ENCODE assay signal across 27 cellular contexts in the genomic region with DNA sequence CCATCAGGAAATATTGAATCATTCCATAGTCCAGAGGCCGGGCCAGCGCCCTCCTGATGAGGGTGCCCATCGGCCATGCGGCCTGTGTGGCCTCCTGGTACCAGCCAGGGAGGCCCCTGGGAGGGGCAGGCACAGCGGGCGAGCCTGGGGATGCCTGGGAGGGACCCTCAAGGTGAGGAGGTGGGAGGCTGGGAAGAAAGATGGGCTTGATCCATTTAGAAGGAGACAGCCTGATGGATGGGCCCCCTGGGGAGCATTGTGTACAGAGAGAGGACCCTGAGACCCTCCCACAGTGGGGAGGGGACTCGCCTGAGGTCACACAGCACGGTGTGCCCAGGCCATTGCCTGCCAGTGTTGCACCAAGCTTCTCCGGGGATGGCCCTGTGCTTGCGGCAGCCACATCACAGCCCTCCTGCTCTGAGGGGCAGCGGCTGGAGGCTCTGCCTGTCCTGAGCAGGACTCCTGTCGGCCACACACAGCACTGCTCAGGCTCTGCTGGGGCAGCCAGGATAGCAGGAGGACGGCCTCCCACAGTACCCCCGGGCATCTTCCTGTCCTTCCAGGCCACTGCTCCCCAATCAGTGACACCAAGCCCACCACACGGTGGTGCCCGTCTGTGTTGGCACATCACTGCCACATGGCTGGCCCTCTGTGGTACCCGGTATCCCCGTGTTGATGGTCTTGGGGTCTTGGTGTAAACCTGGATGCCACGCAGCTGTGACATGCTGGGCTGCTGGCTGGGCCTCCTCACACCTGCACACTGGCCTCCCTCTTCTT.
A peak's percentile ranks its signal among the peaks of the same experiment; 100 is the strongest.
DNase-seq lines count a peak whose midpoint lies in the region; ATAC-seq and TF ChIP-seq lines count a peak whose summit lies in the region.
"Had no signal": no experiment of that assay in that cellular context is flagged by ENCODE, and none has a peak within 500 bp of the region (broad histone marks: within the 10 kb centered on the region; RNA-seq: fewer than 3 reads in every experiment).

No MANE protein-coding gene starts in this region.

- H3K4me2 ChIP-seq in GM23338 = no peak overlapping the region
- peak overlapping the region; percentile 15 for H3K4me2 ChIP-seq in neural progenitor cell
- H3K4me2 ChIP-seq in mesendoderm (ENCODE audit: low read length) = no peak overlapping the region

- no peak overlapping the region for H2BK120ac ChIP-seq in mesendoderm (ENCODE audit: low read depth, low read length)

- H3K27me3 Mint-ChIP-seq in GM23338 (ENCODE audit: insufficient read depth, low read depth, poor library complexity) (peaks cover 10% of the 10 kb centered on the region), chondrocyte (ENCODE audit: low read depth) (no peaks in the 10 kb centered on the region), neural progenitor cell (ENCODE audit: insufficient read depth, low read depth) (no peaks in the 10 kb centered on the region)
- H3K27me3 Mint-ChIP-seq: activated CD4-positive, alpha-beta T cell treated with anti-CD3 and anti-CD28 coated beads, Interleukin-2, amount 10 ng/mL, durations not matched to agents 24 days and 14 days; activated naive CD4-positive, alpha-beta T cell treated with anti-CD3 and anti-CD28 coated beads, Interleukin-2, amount 50 U/mL, for 24 hours; IgD-negative memory B cell; progenitor cell of endocrine pancreas; T-cell had no signal

- no peaks in the 10 kb centered on the region for H3K9me3 ChIP-seq in neural progenitor cell (ENCODE audit: low read depth)
- H3K9me3 ChIP-seq: colonic mucosa, sigmoid colon, upper lobe of right lung had no signal

- H3K27ac ChIP-seq in GM23338 (ENCODE audit: low read depth) = no peak overlapping the region
- no peak overlapping the region for H3K27ac ChIP-seq in neural progenitor cell
- no peak overlapping the region for H3K27ac ChIP-seq in mesendoderm (ENCODE audit: low read depth, low read length)
- H3K27ac ChIP-seq: colonic mucosa, sigmoid colon, upper lobe of right lung had no signal

- H3K4me3 Mint-ChIP-seq in GM23338 (no peak overlapping the region), chondrocyte (ENCODE audit: unreplicated experiment) (no peak overlapping the region), neural progenitor cell (no peak overlapping the region)
- H3K4me3 Mint-ChIP-seq: activated CD4-positive, alpha-beta T cell treated with anti-CD3 and anti-CD28 coated beads, Interleukin-2, amount 10 ng/mL, durations not matched to agents 24 days and 14 days; activated naive CD4-positive, alpha-beta T cell treated with anti-CD3 and anti-CD28 coated beads, Interleukin-2, amount 50 U/mL, for 24 hours; activated T-helper 1 cell treated with anti-CD3 and anti-CD28 coated beads, Interleukin-12 subunit alpha, Interleukin-12 subunit beta, Interleukin-2, Interleukin-4 antibody, amounts not matched to agents 30 ng/mL and 10 ng/mL and 1 ng/mL, durations not matched to agents 14 hours and 24 hours and 36 hours; immature natural killer cell; T-cell; WTC11 had no signal

- H3K23ac ChIP-seq in mesendoderm (ENCODE audit: low read length) = no peak overlapping the region

- H3F3A ChIP-seq in GM23338 (replicated peaks; ENCODE audit: low read depth) (no peaks in the 10 kb centered on the region), neural progenitor cell (ENCODE audit: low read depth) (no peaks in the 10 kb centered on the region)

- ATAC-seq in GM23338 = peak; percentile 11; the same call in 2 of the 3 replicates
- ATAC-seq: left colon, PC-3, T-cell, upper lobe of right lung, WTC11 had no signal

- H3K9me2 ChIP-seq in GM23338 (ENCODE audit: insufficient read depth) = no peaks in the 10 kb centered on the region

- H2AFZ ChIP-seq in GM23338 (no peak overlapping the region), neural progenitor cell (replicated peaks) (no peak overlapping the region)

- no peak overlapping the region for H3K56ac ChIP-seq in mesendoderm (ENCODE audit: low read length)

- DNase-seq in ELF-1 (ENCODE audit: low read depth, low spot score) = peak; percentile 71
- no peak for DNase-seq in GM23338 (ENCODE audit: low spot score)
- DNase-seq in chondrocyte (ENCODE audit: low spot score) = peak; percentile 72
- no peak for DNase-seq in neural progenitor cell (ENCODE audit: low spot score)
- DNase-seq in DMS 273 treated with DMSO at 0.1 percent for 48 hours (lab: John Stamatoyannopoulos, UW) = no peak
- no peak for DNase-seq in mesendoderm
- DNase-seq in NCI-H524 treated with DMSO at 0.1 percent for 48 hours (lab: John Stamatoyannopoulos, UW) = no peak
- DNase-seq: activated CD4-positive, alpha-beta T cell treated with anti-CD3 and anti-CD28 coated beads, Interleukin-2, amount 10 ng/mL, durations not matched to agents 24 days and 14 days; anterior cingulate cortex; C1 segment of cervical spinal cord; colonic mucosa; DMS53; effector CD4-positive, alpha-beta T cell; immature natural killer cell; left colon; NCI-H2171; NCI-H510A; PC-3; sigmoid colon; stimulated activated CD4-positive, alpha-beta T cell treated with anti-CD3 and anti-CD28 coated beads, Interleukin-4, amount 100 ng/mL, for 24 hours; T-cell; upper lobe of right lung had no signal

- H3K9ac ChIP-seq in neural progenitor cell (no peak overlapping the region), mesendoderm (ENCODE audit: low read length) (no peak overlapping the region)

- WGBS in mesendoderm (ENCODE audit: extremely low coverage, insufficient coverage, low lambda C conversion rate) = no CpG with 5 or more reads among the region's 19 CpGs

- H3K4me1 Mint-ChIP-seq in GM23338 (peaks cover 24% of the 10 kb centered on the region), chondrocyte (ENCODE audit: low read depth) (peaks cover 15% of the 10 kb centered on the region), neural progenitor cell (peaks cover 43% of the 10 kb centered on the region)

- H3K79me2 ChIP-seq in GM23338 (replicated peaks; ENCODE audit: insufficient read depth) = no peaks in the 10 kb centered on the region
- no peaks in the 10 kb centered on the region for H3K79me2 ChIP-seq in neural progenitor cell (ENCODE audit: low read depth)
- no peaks in the 10 kb centered on the region for H3K79me2 ChIP-seq in mesendoderm (ENCODE audit: control insufficient read depth, insufficient read depth, low read length)

- H3K36me3 Mint-ChIP-seq in GM23338 (ENCODE audit: low read depth) = no peaks in the 10 kb centered on the region; the same call in 1 of the 3 replicates
- H3K36me3 Mint-ChIP-seq in chondrocyte (ENCODE audit: low read depth) = peaks cover 2% of the 10 kb centered on the region
- H3K36me3 Mint-ChIP-seq in neural progenitor cell = no peaks in the 10 kb centered on the region
- H3K36me3 Mint-ChIP-seq: immature natural killer cell, WTC11 had no signal

- no peak overlapping the region for H3K18ac ChIP-seq in mesendoderm (ENCODE audit: low read length)

- H3K79me1 ChIP-seq in mesendoderm (ENCODE audit: low read length) = no peaks in the 10 kb centered on the region

- H3K4me3 ChIP-seq in GM23338 (no peak overlapping the region), neural progenitor cell (no peak overlapping the region), mesendoderm (ENCODE audit: low read length) (no peak overlapping the region)
- H3K4me3 ChIP-seq: colonic mucosa, sigmoid colon, upper lobe of right lung had no signal

- no peak overlapping the region for H2AK5ac ChIP-seq in mesendoderm (ENCODE audit: low read length)

- no peak overlapping the region for H4K8ac ChIP-seq in mesendoderm (ENCODE audit: low read depth, low read length)

- H4K5ac ChIP-seq in mesendoderm (ENCODE audit: low read length) = no peak overlapping the region

- H3K27me3 ChIP-seq in GM23338 (ENCODE audit: insufficient read depth) (no peaks in the 10 kb centered on the region), neural progenitor cell (no peaks in the 10 kb centered on the region), mesendoderm (ENCODE audit: insufficient read depth, low read length, poor library complexity) (no peaks in the 10 kb centered on the region)
- H3K27me3 ChIP-seq: colonic mucosa, sigmoid colon, upper lobe of right lung had no signal

- no peak overlapping the region for H2BK15ac ChIP-seq in mesendoderm (replicated peaks; ENCODE audit: low read depth)

- TF ChIP-seq CTCF in GM23338 (conservative IDR thresholded peaks at IDR 0.05; ENCODE audit: low read depth in 2 of 2) (no peak), chondrocyte (IDR thresholded peaks at IDR 0.05) (no peak), neural progenitor cell (IDR thresholded peaks at IDR 0.05) (no peak)

- H3K27ac Mint-ChIP-seq in GM23338 (peak overlapping the region; percentile 81; the same call in 1 of the 2 replicates), chondrocyte (ENCODE audit: unreplicated experiment) (no peak overlapping the region), neural progenitor cell (peak overlapping the region; percentile 97)
- H3K27ac Mint-ChIP-seq: activated CD4-positive, alpha-beta T cell treated with anti-CD3 and anti-CD28 coated beads, Interleukin-2, amount 10 ng/mL, durations not matched to agents 24 days and 14 days; activated T-helper 1 cell treated with anti-CD3 and anti-CD28 coated beads, Interleukin-12 subunit alpha, Interleukin-12 subunit beta, Interleukin-2, Interleukin-4 antibody, amounts not matched to agents 30 ng/mL and 10 ng/mL and 1 ng/mL, durations not matched to agents 14 hours and 24 hours and 36 hours; progenitor cell of endocrine pancreas had no signal

- no peaks in the 10 kb centered on the region for H3K9me3 Mint-ChIP-seq in GM23338
- H3K9me3 Mint-ChIP-seq in chondrocyte (ENCODE audit: low read depth) = no peaks in the 10 kb centered on the region
- H3K9me3 Mint-ChIP-seq in neural progenitor cell = no peaks in the 10 kb centered on the region
- H3K9me3 Mint-ChIP-seq: activated CD4-positive, alpha-beta T cell treated with anti-CD3 and anti-CD28 coated beads, Interleukin-2, amount 10 ng/mL, durations not matched to agents 24 days and 14 days; activated naive CD4-positive, alpha-beta T cell treated with anti-CD3 and anti-CD28 coated beads, Interleukin-2, amount 50 U/mL, for 24 hours; activated T-helper 1 cell treated with anti-CD3 and anti-CD28 coated beads, Interleukin-12 subunit alpha, Interleukin-12 subunit beta, Interleukin-2, Interleukin-4 antibody, amounts not matched to agents 30 ng/mL and 10 ng/mL and 1 ng/mL, durations not matched to agents 14 hours and 24 hours and 36 hours; IgD-negative memory B cell; immature natural killer cell; T-cell; WTC11 had no signal

- no peaks in the 10 kb centered on the region for H3K36me3 ChIP-seq in GM23338 (ENCODE audit: insufficient read depth)
- no peaks in the 10 kb centered on the region for H3K36me3 ChIP-seq in neural progenitor cell
- no peaks in the 10 kb centered on the region for H3K36me3 ChIP-seq in mesendoderm (ENCODE audit: control insufficient read depth, insufficient read depth, low read length)
- H3K36me3 ChIP-seq: colonic mucosa, sigmoid colon, upper lobe of right lung had no signal

- no peaks in the 10 kb centered on the region for H3K4me1 ChIP-seq in GM23338 (ENCODE audit: insufficient read depth)
- peaks cover 26% of the 10 kb centered on the region for H3K4me1 ChIP-seq in neural progenitor cell
- no peaks in the 10 kb centered on the region for H3K4me1 ChIP-seq in mesendoderm (ENCODE audit: control insufficient read depth, low read depth, low read length)
- H3K4me1 ChIP-seq: sigmoid colon, upper lobe of right lung had no signal

- H4K20me1 ChIP-seq in GM23338 (replicated peaks; ENCODE audit: insufficient read depth) = no peaks in the 10 kb centered on the region
- peaks cover 6% of the 10 kb centered on the region for H4K20me1 ChIP-seq in neural progenitor cell (ENCODE audit: low read depth)

- no peak overlapping the region for H3K4ac ChIP-seq in mesendoderm (ENCODE audit: low read depth, low read length)

- no peak overlapping the region for H2BK5ac ChIP-seq in mesendoderm (ENCODE audit: low read length)

Comparison
In these comparisons a context has a peak if more than half of its experiments do, and no peak if none do; other contexts are left out.
1. DNase-seq: peak in ELF-1 (single experiment) and chondrocyte (single experiment); none in GM23338 (single experiment), neural progenitor cell (single experiment), DMS 273 treated with DMSO at 0.1 percent for 48 hours (single experiment), mesendoderm (single experiment) and NCI-H524 treated with DMSO at 0.1 percent for 48 hours (single experiment).